ENCODE assay signal across 8 cellular contexts in genomic region chr19:14196105-14196504, GRCh38.
DNase-seq lines count a peak whose midpoint lies in the region; ATAC-seq and TF ChIP-seq lines count a peak whose summit lies in the region.
"Not testable (repeated sequence)": the region's sequence is repeated elsewhere in the genome, so short reads cannot be mapped to it uniquely, and the experiment has no call there.

No MANE protein-coding gene starts in this region.

- H3K9me3 ChIP-seq in RWPE2 (ENCODE audit: severe bottlenecking) = not testable (repeated sequence)

- not testable (repeated sequence) for H3K27ac ChIP-seq in RWPE2 (ENCODE audit: poor library complexity, severe bottlenecking)

- not testable (repeated sequence) for H3K27me3 Mint-ChIP-seq in central memory CD8-positive, alpha-beta T cell

- H3K4me3 ChIP-seq in RWPE2 (ENCODE audit: severe bottlenecking) = not testable (repeated sequence)

- H3K4me1 ChIP-seq in RWPE2 (ENCODE audit: insufficient read depth, poor library complexity, severe bottlenecking) = not testable (repeated sequence)

- H3K9me3 Mint-ChIP-seq in central memory CD8-positive, alpha-beta T cell = not testable (repeated sequence)

- TF ChIP-seq CTCF in LNCAP (IDR thresholded peaks at IDR 0.05) = peak; percentile 42
- peak; percentile 73 for TF ChIP-seq CTCF in RWPE2 (IDR thresholded peaks at IDR 0.05; ENCODE audit: poor library complexity, severe bottlenecking)

- peaks cover 19% of the 10 kb centered on the region for H3K4me1 Mint-ChIP-seq in central memory CD8-positive, alpha-beta T cell

- peak overlapping the region; percentile 36 for H3K4me3 Mint-ChIP-seq in central memory CD8-positive, alpha-beta T cell

- H3K27ac Mint-ChIP-seq in central memory CD8-positive, alpha-beta T cell (ENCODE audit: low read depth) = not testable (repeated sequence)

- peak; percentile 64 for ATAC-seq in RWPE2 (ENCODE audit: low read depth)
- ATAC-seq in central memory CD8-positive, alpha-beta T cell (replicated peaks; ENCODE audit: extremely low read depth, poor library complexity, severe bottlenecking) = peak; percentile 84

- H3K27me3 ChIP-seq in RWPE2 (ENCODE audit: insufficient read depth, poor library complexity, severe bottlenecking) = not testable (repeated sequence)

- H3K36me3 Mint-ChIP-seq in central memory CD8-positive, alpha-beta T cell (ENCODE audit: insufficient read depth) = not testable (repeated sequence)

- H3K36me3 ChIP-seq in RWPE2 (ENCODE audit: low read depth) = not testable (repeated sequence)

- DNase-seq in DMS53 treated with DMSO at 0.1 percent for 48 hours (lab: John Stamatoyannopoulos, UW; ENCODE audit: unreplicated experiment) (peak; percentile 6), iPS-NIHi7 (ENCODE audit: extremely low spot score) (peak; percentile 50), retina (peak; percentile 52), stromal cell of bone marrow (ENCODE audit: low read depth) (peak; percentile 21)
- not testable (repeated sequence) for DNase-seq in RWPE2 (ENCODE audit: low spot score)
- DNase-seq in activated CD8-positive, alpha-beta memory T cell treated with anti-CD3 and anti-CD28 coated beads for 48 hours (ENCODE audit: low read depth in 2 of 3, low spot score in 2 of 3) = peak; percentile 30 to 78 (median 58)
- DNase-seq in central memory CD8-positive, alpha-beta T cell (ENCODE audit: low spot score in 2 of 2) = peak; percentile 65 to 74
